24 cellular contexts compared by ENCODE assay signal in the genomic region with DNA sequence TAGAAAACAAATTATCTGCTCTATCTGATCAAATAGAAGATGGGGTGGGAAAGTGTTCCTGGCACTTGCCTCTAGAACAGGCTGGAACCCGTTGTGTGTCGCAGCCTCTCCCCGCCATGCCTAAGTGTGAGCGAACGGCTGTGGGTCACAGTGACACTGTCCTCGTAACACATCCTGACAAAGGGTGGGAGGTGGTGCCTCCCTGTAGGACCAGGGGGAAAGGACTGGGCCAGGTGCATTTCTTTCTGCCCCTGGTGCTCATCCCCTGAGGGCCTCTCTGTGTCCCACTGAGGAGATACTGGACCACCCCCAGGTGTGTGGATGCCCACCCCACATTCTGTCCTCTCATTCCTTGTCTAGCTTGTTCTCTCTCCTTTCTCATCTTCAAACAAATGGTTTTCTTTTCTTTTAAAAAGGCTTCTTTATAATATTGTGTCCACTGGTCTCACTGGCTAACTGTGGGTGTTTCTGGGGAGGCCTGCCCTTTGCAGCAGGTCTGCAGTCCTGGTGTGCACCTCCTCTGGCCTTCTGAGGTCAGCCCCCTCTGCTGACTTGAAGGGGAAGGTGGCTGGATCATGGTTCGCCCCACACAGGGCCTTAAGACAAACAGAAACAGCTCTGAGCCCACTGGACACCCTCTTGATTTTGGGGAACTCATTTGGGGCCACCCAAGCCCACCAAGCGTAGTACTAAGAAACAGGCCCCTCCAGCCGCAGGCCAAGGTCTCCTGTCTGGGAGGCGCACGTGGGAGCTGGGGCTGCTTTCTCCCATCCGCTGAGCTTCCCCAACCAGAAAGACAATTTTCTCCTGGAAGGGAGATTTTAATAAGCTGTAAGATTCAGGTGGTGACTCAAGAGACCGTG.
"Had no signal": no experiment of that assay in that cellular context is flagged by ENCODE, and none has a peak within 500 bp of the region (broad histone marks: within the 10 kb centered on the region; RNA-seq: fewer than 3 reads in every experiment).

No MANE protein-coding gene starts in this region.

- H3K27ac Mint-ChIP-seq: activated B cell treated with CpG ODN at 0.5 μM for 24 hours; activated naive CD4-positive, alpha-beta T cell treated with anti-CD3 and anti-CD28 coated beads, Interleukin-2, amount 50 U/mL, for 72 hours; activated T-cell treated with anti-CD3 and anti-CD28 coated beads, Interleukin-2, amount 50 U/mL, for 24 hours; activated T-helper 17 cell treated with anti-CD3 and anti-CD28 coated beads, Interleukin-2, amount 50 U/mL, for 72 hours; nephron progenitor cell; stimulated activated naive CD8-positive, alpha-beta T cell treated with anti-CD3 and anti-CD28 coated beads, Interleukin-15, Interleukin-2, amounts not matched to agents 100 ng/mL and 50 ng/mL, for 24 hours had no signal

- H3K36me3 Mint-ChIP-seq: activated naive CD4-positive, alpha-beta T cell treated with anti-CD3 and anti-CD28 coated beads, Interleukin-2, amount 50 U/mL, for 72 hours; brain had no signal

- H3K9me3 ChIP-seq: gastrocnemius medialis, lower lobe of right lung, mucosa of descending colon, prostate gland, tibial artery had no signal

- H3K27me3 Mint-ChIP-seq: activated B cell treated with CpG ODN at 0.5 μM for 24 hours; activated T-cell treated with anti-CD3 and anti-CD28 coated beads, Interleukin-2, amount 50 U/mL, for 24 hours; stimulated activated naive CD8-positive, alpha-beta T cell treated with anti-CD3 and anti-CD28 coated beads, Interleukin-15, Interleukin-2, amounts not matched to agents 100 ng/mL and 50 ng/mL, for 24 hours had no signal

- H3K9me3 Mint-ChIP-seq: activated B cell treated with CpG ODN at 0.5 μM for 24 hours; activated naive CD4-positive, alpha-beta T cell treated with anti-CD3 and anti-CD28 coated beads, Interleukin-2, amount 50 U/mL, for 72 hours; activated T-cell treated with anti-CD3 and anti-CD28 coated beads, Interleukin-2, amount 50 U/mL, for 24 hours; activated T-helper 17 cell treated with anti-CD3 and anti-CD28 coated beads, Interleukin-2, amount 50 U/mL, for 72 hours; brain; nephron progenitor cell; stimulated activated naive CD8-positive, alpha-beta T cell treated with anti-CD3 and anti-CD28 coated beads, Interleukin-15, Interleukin-2, amounts not matched to agents 100 ng/mL and 50 ng/mL, for 24 hours had no signal

- H3K4me1 Mint-ChIP-seq: activated B cell treated with CpG ODN at 0.5 μM for 24 hours; activated T-helper 17 cell treated with anti-CD3 and anti-CD28 coated beads, Interleukin-2, amount 50 U/mL, for 72 hours had no signal

- H3K4me1 ChIP-seq: gastrocnemius medialis, lower lobe of right lung, prostate gland, tibial artery had no signal

- H3K27ac ChIP-seq: gastrocnemius medialis, lower lobe of right lung, prostate gland, tibial artery had no signal

- H3K27me3 ChIP-seq: gastrocnemius medialis had no signal

- H3K4me3 Mint-ChIP-seq: activated B cell treated with CpG ODN at 0.5 μM for 24 hours; activated T-cell treated with anti-CD3 and anti-CD28 coated beads, Interleukin-2, amount 50 U/mL, for 24 hours; activated T-helper 17 cell treated with anti-CD3 and anti-CD28 coated beads, Interleukin-2, amount 50 U/mL, for 72 hours; nephron progenitor cell; stimulated activated naive CD8-positive, alpha-beta T cell treated with anti-CD3 and anti-CD28 coated beads, Interleukin-15, Interleukin-2, amounts not matched to agents 100 ng/mL and 50 ng/mL, for 24 hours had no signal

- H3K36me3 ChIP-seq: gastrocnemius medialis, lower lobe of right lung, prostate gland, tibial artery had no signal

- ATAC-seq: activated naive CD4-positive, alpha-beta T cell treated with anti-CD3 and anti-CD28 coated beads, Interleukin-2, amount 50 U/mL, for 72 hours; activated T-helper 17 cell treated with anti-CD3 and anti-CD28 coated beads, Interleukin-2, amount 50 U/mL, for 72 hours; esophagus mucosa; gastrocnemius medialis; lower lobe of right lung; mucosa of descending colon had no signal

- DNase-seq: activated B cell treated with CpG ODN at 0.5 μM for 24 hours; activated CD4-positive, alpha-beta T cell treated with anti-CD3 and anti-CD28 coated beads for 4 hours; activated CD4-positive, alpha-beta T cell treated with anti-CD3 and anti-CD28 coated beads, Interleukin-2, amount 50 U/mL, for 48 hours; activated T-cell treated with anti-CD3 and anti-CD28 coated beads, Interleukin-2, amount 50 U/mL, for 24 hours; aorta; dermis blood vessel endothelial cell; effector memory CD4-positive, alpha-beta T cell; gastrocnemius medialis; hypothalamus; lower lobe of right lung; mesendoderm; mucosa of descending colon; occipital lobe; stimulated activated CD4-positive, alpha-beta T cell treated with anti-CD3 and anti-CD28 coated beads, Interleukin-1b, Interleukin-23, amount 100 ng/mL, for 48 hours; substantia nigra; T-helper 1 cell had no signal

- H3K4me3 ChIP-seq: gastrocnemius medialis, lower lobe of right lung, mucosa of descending colon, prostate gland, tibial artery had no signal
